ENCODE assay signal across 13 cellular contexts in genomic region chr20:1945134-1945618, GRCh38. TPM values are rescaled to one million over a fixed set of nuclear protein-coding genes. Genes with fewer than 3 reads are reported as not detected.
A peak's percentile ranks its signal among the peaks of the same experiment; 100 is the strongest.
DNase-seq lines count a peak whose midpoint lies in the region; ATAC-seq and TF ChIP-seq lines count a peak whose summit lies in the region.
"Had no signal": no experiment of that assay in that cellular context is flagged by ENCODE, and none has a peak within 500 bp of the region (broad histone marks: within the 10 kb centered on the region; RNA-seq: fewer than 3 reads in every experiment).

No MANE protein-coding gene starts in this region.

- no peaks in the 10 kb centered on the region for H3K79me2 ChIP-seq in ACC112 (ENCODE audit: control insufficient read depth, insufficient read depth, low read length, unreplicated experiment)

- H2AFZ ChIP-seq in ACC112 (ENCODE audit: low read length, unreplicated experiment) = no peak overlapping the region

- no peak for TF ChIP-seq CTCF in fibroblast of pulmonary artery (IDR thresholded peaks at IDR 0.05; ENCODE audit: low read length, missing control alignments)

- H3K27ac ChIP-seq in ACC112 (ENCODE audit: low read depth, low read length) = peak overlapping the region; percentile 21; the same call in 1 of the 2 replicates
- H3K27ac ChIP-seq: A549 had no signal

- no peaks in the 10 kb centered on the region; the same call in 1 of the 2 replicates for H3K27me3 ChIP-seq in ACC112 (ENCODE audit: insufficient read depth, low read length)

- no peak for ATAC-seq in GM21447 (IDR thresholded peaks at IDR 0.05; ENCODE audit: unreplicated experiment)

- peaks cover 26% of the 10 kb centered on the region for H3K4me1 ChIP-seq in ACC112 (ENCODE audit: control insufficient read depth, insufficient read depth, low read length, unreplicated experiment)
- H3K4me1 ChIP-seq: A549 had no signal

- no peaks in the 10 kb centered on the region for H3K36me3 ChIP-seq in ACC112 (ENCODE audit: insufficient read depth, low read length)

- DNase-seq in RPMI7951 (ENCODE audit: low read depth) (peak; percentile 26), fibroblast of pulmonary artery (ENCODE audit: low read depth) (peak; percentile 91), mucosa of gallbladder (ENCODE audit: low spot score) (peak; percentile 69), foreskin melanocyte (no peak), LoVo (ENCODE audit: low spot score) (no peak)
- DNase-seq in stimulated activated naive CD4-positive, alpha-beta T cell (lab: John Stamatoyannopoulos, UW) = no peak
- DNase-seq: NCI-H1105, SHP77 treated with DMSO at 0.1 percent for 48 hours had no signal

- H3K4me3 ChIP-seq in ACC112 (ENCODE audit: low read depth, low read length) (no peak overlapping the region), fibroblast of pulmonary artery (replicated peaks; ENCODE audit: low read depth, low read length) (no peak overlapping the region)
- H3K4me3 ChIP-seq: A549 had no signal

RNA-seq across cellular contexts. Expression of gene PDYN, which starts 48.7 kb away (rescaled TPM):
- total RNA-seq in RPMI7951 (2014; rRNA removed; shearing (Covaris generic)) = not detected in 2 replicates
- total RNA-seq in mucosa of gallbladder = not detected
- total RNA-seq: activated CD8-positive, alpha-beta memory T cell treated with anti-CD3 and anti-CD28 coated beads for 36 hours; urinary bladder had no signal

RNA-seq across cellular contexts. Expression of gene SIRPA, which starts 50.0 kb away (rescaled TPM):
- total RNA-seq in RPMI7951 (2014; rRNA removed; shearing (Covaris generic)) = 7.0 and 8.5 TPM in 2 replicates
- total RNA-seq in mucosa of gallbladder = 53.4 TPM

Comparison
In these comparisons a context has a peak if more than half of its experiments do, and no peak if none do; other contexts are left out.
1. DNase-seq: peak in RPMI7951 (single experiment), fibroblast of pulmonary artery (single experiment) and mucosa of gallbladder (single experiment); none in foreskin melanocyte (single experiment), LoVo (single experiment) and stimulated activated naive CD4-positive, alpha-beta T cell (0 of 6).